Comparison of ENCODE assay signal across 36 cellular contexts in the genomic region with DNA sequence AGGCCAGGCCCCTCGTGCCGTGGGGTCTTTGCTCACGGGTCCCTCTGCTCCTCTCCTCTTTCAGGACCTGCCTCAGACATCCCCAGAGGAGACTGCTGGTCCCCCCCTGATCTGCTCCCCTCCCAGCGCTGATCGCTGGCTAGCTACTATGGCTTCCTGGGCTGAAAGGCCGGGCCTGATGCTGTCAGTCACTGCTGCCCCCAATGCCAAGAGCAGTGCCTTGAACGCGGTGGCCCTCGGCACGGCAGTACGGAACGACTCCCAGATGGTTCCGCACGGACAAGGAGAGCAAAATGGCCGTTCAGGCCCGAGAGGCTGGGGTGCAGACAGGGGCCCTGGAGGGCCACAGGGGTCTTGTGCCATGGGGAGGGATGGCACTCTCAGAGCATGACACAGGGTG. TPM values are rescaled to one million over a fixed set of nuclear protein-coding genes. Genes with fewer than 3 reads are reported as not detected.
"Had no signal": no experiment of that assay in that cellular context is flagged by ENCODE, and none has a peak within 500 bp of the region (broad histone marks: within the 10 kb centered on the region; RNA-seq: fewer than 3 reads in every experiment).

No MANE protein-coding gene starts in this region.

- H3K9me3 ChIP-seq: neutrophil, ovary, psoas muscle, spleen, suprapubic skin, testis, tibial artery, transverse colon, upper lobe of right lung, uterus had no signal

- H3K27me3 Mint-ChIP-seq: natural killer cell treated with Interleukin-12 subunit alpha and Interleukin-12 subunit beta and Interleukin-15 and Interleukin-18, amount 100 ng/mL, for 72 hours; progenitor cell of endocrine pancreas; type B pancreatic cell had no signal

- H3K79me2 ChIP-seq: parathyroid adenoma had no signal

- H3K4me3 ChIP-seq: neural progenitor cell, ovary, psoas muscle, skin epidermis, smooth muscle cell, spleen, suprapubic skin, testis, tibial artery, transverse colon, upper lobe of right lung, uterus had no signal

- H2AFZ ChIP-seq: neural progenitor cell, parathyroid adenoma had no signal

- H3K4me1 ChIP-seq: neural progenitor cell, parathyroid adenoma, psoas muscle, spleen, suprapubic skin, testis, tibial artery, transverse colon, upper lobe of right lung, uterus had no signal

- H3K4me2 ChIP-seq: neural progenitor cell, smooth muscle cell had no signal

- ATAC-seq: naive thymus-derived CD8-positive, alpha-beta T cell; psoas muscle; right cardiac atrium; sciatic nerve; stimulated activated memory B cell treated with anti-CD40 and anti-IgM and Interleukin-4, amounts not matched to agents 10 μg/mL and 1 μg/mL and 100 μg/mL, for 72 hours; stimulated activated naive CD8-positive, alpha-beta T cell treated with anti-CD3 and anti-CD28 coated beads, Interleukin-15, amount 100 ng/mL, for 72 hours; stimulated activated naive CD8-positive, alpha-beta T cell treated with anti-CD3 and anti-CD28 coated beads, Interleukin-15, Interleukin-2, amounts not matched to agents 100 U/mL and 50 U/mL, for 24 hours; upper lobe of right lung had no signal

- H3K9ac ChIP-seq: neural progenitor cell, parathyroid adenoma had no signal

- H3K36me3 ChIP-seq: neural progenitor cell, neutrophil, ovary, spleen, suprapubic skin, tibial artery, transverse colon, upper lobe of right lung, uterus had no signal

- H3K9me3 Mint-ChIP-seq: naive thymus-derived CD8-positive, alpha-beta T cell; natural killer cell treated with Interleukin-12 subunit alpha and Interleukin-12 subunit beta and Interleukin-15 and Interleukin-18, amount 100 ng/mL, for 72 hours; nephron progenitor cell; neural progenitor cell; stimulated activated memory B cell treated with anti-CD40 and anti-IgM and Interleukin-4, amounts not matched to agents 10 μg/mL and 1 μg/mL and 100 μg/mL, for 72 hours; stimulated activated naive CD8-positive, alpha-beta T cell treated with anti-CD3 and anti-CD28 coated beads, Interleukin-15, amount 100 ng/mL, for 72 hours; type B pancreatic cell had no signal

- DNase-seq: nephron progenitor cell; nucleus accumbens; ovary; spleen; stimulated activated CD4-positive, alpha-beta T cell treated with anti-CD3 and anti-CD28 coated beads, Interleukin-12 subunit alpha, Interleukin-12 subunit beta, amount 100 ng/mL, for 4 hours; stimulated activated CD4-positive, alpha-beta T cell treated with anti-CD3 and anti-CD28 coated beads, Interleukin-1b, Interleukin-23, amount 100 ng/mL, for 48 hours; stimulated activated CD4-positive, alpha-beta T cell treated with anti-CD3 and anti-CD28 coated beads, Interleukin-4, amount 100 ng/mL, for 1 hour; stimulated activated CD4-positive, alpha-beta T cell treated with anti-CD3 and anti-CD28 coated beads, Interleukin-4, amount 100 ng/mL, for 4 hours; stimulated activated CD8-positive, alpha-beta memory T cell treated with anti-CD3 and anti-CD28 coated beads, Interleukin-4, amount 100 ng/mL, for 48 hours; stimulated activated naive CD4-positive, alpha-beta T cell; stimulated activated naive CD8-positive, alpha-beta T cell treated with anti-CD3 and anti-CD28 coated beads, Interleukin-15, amount 100 ng/mL, for 72 hours; stimulated activated naive CD8-positive, alpha-beta T cell treated with anti-CD3 and anti-CD28 coated beads, Interleukin-15, Interleukin-2, amounts not matched to agents 100 U/mL and 50 U/mL, for 24 hours; substantia nigra; testis; tibial artery; transverse colon; upper lobe of right lung; uterus had no signal

- H3K4me1 Mint-ChIP-seq: neural progenitor cell; stimulated activated memory B cell treated with anti-CD40 and anti-IgM and Interleukin-4, amounts not matched to agents 10 μg/mL and 1 μg/mL and 100 μg/mL, for 72 hours; stimulated activated naive CD8-positive, alpha-beta T cell treated with anti-CD3 and anti-CD28 coated beads, Interleukin-15, amount 100 ng/mL, for 72 hours had no signal

- H3K27ac ChIP-seq: neural progenitor cell, neutrophil, ovary, parathyroid adenoma, psoas muscle, skin epidermis, spleen, suprapubic skin, testis, tibial artery, transverse colon, upper lobe of right lung, uterus had no signal

- H3K4me3 Mint-ChIP-seq: naive thymus-derived CD8-positive, alpha-beta T cell; natural killer cell treated with Interleukin-12 subunit alpha and Interleukin-12 subunit beta and Interleukin-15 and Interleukin-18, amount 100 ng/mL, for 72 hours; nephron progenitor cell; neural progenitor cell; stimulated activated memory B cell treated with anti-CD40 and anti-IgM and Interleukin-4, amounts not matched to agents 10 μg/mL and 1 μg/mL and 100 μg/mL, for 72 hours; stimulated activated naive CD8-positive, alpha-beta T cell treated with anti-CD3 and anti-CD28 coated beads, Interleukin-15, amount 100 ng/mL, for 72 hours; type B pancreatic cell had no signal

- H3K27ac Mint-ChIP-seq: natural killer cell treated with Interleukin-12 subunit alpha and Interleukin-12 subunit beta and Interleukin-15 and Interleukin-18, amount 100 ng/mL, for 72 hours; nephron progenitor cell; neural progenitor cell; progenitor cell of endocrine pancreas; stimulated activated memory B cell treated with anti-CD40 and anti-IgM and Interleukin-4, amounts not matched to agents 10 μg/mL and 1 μg/mL and 100 μg/mL, for 72 hours; stimulated activated naive CD8-positive, alpha-beta T cell treated with anti-CD3 and anti-CD28 coated beads, Interleukin-15, amount 100 ng/mL, for 72 hours; type B pancreatic cell had no signal

- H3K36me3 Mint-ChIP-seq: naive thymus-derived CD8-positive, alpha-beta T cell; natural killer cell treated with Interleukin-12 subunit alpha and Interleukin-12 subunit beta and Interleukin-15 and Interleukin-18, amount 100 ng/mL, for 72 hours; neural progenitor cell; stimulated activated memory B cell treated with anti-CD40 and anti-IgM and Interleukin-4, amounts not matched to agents 10 μg/mL and 1 μg/mL and 100 μg/mL, for 72 hours; type B pancreatic cell had no signal

- H3K27me3 ChIP-seq: neural progenitor cell, neutrophil, ovary, testis, transverse colon, upper lobe of right lung, uterus had no signal

RNA-seq across cellular contexts. Expression of a gene that starts 21.5 kb away (rescaled TPM):
- total RNA-seq: myocyte; naive thymus-derived CD8-positive, alpha-beta T cell; natural killer cell treated with Interleukin-12 subunit alpha and Interleukin-12 subunit beta and Interleukin-15 and Interleukin-18, amount 100 ng/mL, for 72 hours; psoas muscle; upper lobe of right lung had no signal
- polyA plus RNA-seq: naive thymus-derived CD8-positive, alpha-beta T cell had no signal

RNA-seq across cellular contexts. Expression of a gene that starts 51.0 kb away (rescaled TPM):
- total RNA-seq: myocyte; naive thymus-derived CD8-positive, alpha-beta T cell; natural killer cell treated with Interleukin-12 subunit alpha and Interleukin-12 subunit beta and Interleukin-15 and Interleukin-18, amount 100 ng/mL, for 72 hours; omental fat pad; progenitor cell of endocrine pancreas; psoas muscle; renal cortical epithelial cell; right cardiac atrium; sciatic nerve; smooth muscle cell; spleen; testis; transverse colon; upper lobe of right lung; urinary bladder; uterus had no signal
- polyA plus RNA-seq: naive thymus-derived CD8-positive, alpha-beta T cell; ovary; right cardiac atrium; smooth muscle cell; spleen; urinary bladder had no signal
